16 cellular contexts compared by ENCODE assay signal in genomic region chr18:49846263-49846662, GRCh38. TPM values are rescaled to one million over a fixed set of nuclear protein-coding genes. Genes with fewer than 3 reads are reported as not detected.
DNase-seq lines count a peak whose midpoint lies in the region; ATAC-seq, FAIRE-seq and TF ChIP-seq lines count a peak whose summit lies in the region.
"Had no signal": no experiment of that assay in that cellular context is flagged by ENCODE, and none has a peak within 500 bp of the region (broad histone marks: within the 10 kb centered on the region; RNA-seq: fewer than 3 reads in every experiment).

No MANE protein-coding gene starts in this region.

- H4K20me1 ChIP-seq in IMR-90 (ENCODE audit: insufficient read depth, low read length), result no peaks in the 10 kb centered on the region

- no peak overlapping the region for H3K4ac ChIP-seq in IMR-90 (ENCODE audit: low read depth, low read length)

- DNase-seq in COR-L47 (lab: John Stamatoyannopoulos, UW) (peak; percentile 63), IMR-90 (peak; percentile 35), brain microvascular endothelial cell (peak; percentile 17), lung (ENCODE audit: low spot score) (peak; percentile 28), sciatic nerve (ENCODE audit: low spot score) (no peak), HTR-8/SVneo (ENCODE audit: insufficient read length, low spot score) (no peak)
- DNase-seq in effector CD4-positive, alpha-beta T cell, result no peak
- DNase-seq: activated naive CD4-positive, alpha-beta T cell; CD4-positive, CD25-positive, alpha-beta regulatory T cell; esophagus squamous epithelium; NCI-H1048; SIG-M5; stomach had no signal

- no peak overlapping the region for H4K5ac ChIP-seq in IMR-90 (ENCODE audit: low read depth, low read length)

- H3K56ac ChIP-seq in IMR-90 (ENCODE audit: extremely low read depth, insufficient read depth, low read length), result no peak overlapping the region

- no peak overlapping the region for H3K23ac ChIP-seq in IMR-90 (ENCODE audit: low read depth, low read length)

- no peak for TF ChIP-seq CTCF in IMR-90 (conservative IDR thresholded peaks at IDR 0.05; ENCODE audit: low read depth, low read length)
- no peak for TF ChIP-seq CTCF in brain microvascular endothelial cell (IDR thresholded peaks at IDR 0.05; ENCODE audit: low read depth, low read length, missing control alignments)
- no peak for TF ChIP-seq CTCF in lung (IDR thresholded peaks at IDR 0.05; ENCODE audit: control extremely low read depth, extremely low read depth)

- no peak for FAIRE-seq in HTR-8/SVneo (lab: Jason Lieb, UNC)
- FAIRE-seq: islet of Langerhans, TTC549 had no signal

- H3K9me1 ChIP-seq in IMR-90 (ENCODE audit: insufficient read depth, low read length), result peaks cover 11% of the 10 kb centered on the region; the same call in 1 of the 2 replicates

- H3K36me3 ChIP-seq in IMR-90 (ENCODE audit: control insufficient read depth, insufficient read depth, low read length) (no peaks in the 10 kb centered on the region), brain microvascular endothelial cell (replicated peaks) (no peaks in the 10 kb centered on the region), lung (ENCODE audit: control insufficient read depth in 2 of 2, insufficient read depth in 2 of 2, low read length in 2 of 2) (peaks cover 0 to 2% of the 10 kb centered on the region in 2 donors)

- no peaks in the 10 kb centered on the region for H3K79me1 ChIP-seq in IMR-90 (ENCODE audit: low read depth in 1 of 2, low read length in 2 of 2)

- no TSS peak for BruUV-seq in IMR-90 (replicated peaks; lab: Mats Ljungman, UMichigan)

- no peak overlapping the region for H3K27ac ChIP-seq in IMR-90 (ENCODE audit: insufficient read depth, low read length)
- H3K27ac ChIP-seq in brain microvascular endothelial cell, result no peak overlapping the region
- no peak overlapping the region for H3K27ac ChIP-seq in lung (ENCODE audit: low read depth in 1 of 2, low read length in 1 of 2)
- H3K27ac ChIP-seq: esophagus squamous epithelium, stomach had no signal

- intact Hi-C loops in IMR-90 (cut with micrococcal nuclease) (no loop called here), sciatic nerve (cut with DNase I) (no loop called here)

- H3K4me1 ChIP-seq in IMR-90 (ENCODE audit: control insufficient read depth, insufficient read depth, low read length) (peaks cover 7% of the 10 kb centered on the region), lung (ENCODE audit: control insufficient read depth in 2 of 2, insufficient read depth in 2 of 2, low read length in 2 of 2) (peaks cover 0 to 4% of the 10 kb centered on the region in 2 donors)

- H3K4me3 ChIP-seq in IMR-90 (ENCODE audit: insufficient read depth, low read depth, low read length), result no peak overlapping the region
- no peak overlapping the region for H3K4me3 ChIP-seq in brain microvascular endothelial cell (ENCODE audit: low read depth, low read length)
- H3K4me3 ChIP-seq in lung, result no peak overlapping the region
- H3K4me3 ChIP-seq: esophagus squamous epithelium, stomach had no signal

- no peak overlapping the region for H3K4me2 ChIP-seq in IMR-90 (ENCODE audit: low read depth, low read length)

- POLR2A ChIA-PET in IMR-90 (lab: Charles Lee; ENCODE audit: unreplicated experiment), result no interaction called here

- H3K9me3 ChIP-seq in IMR-90 (ENCODE audit: control insufficient read depth, insufficient read depth, low read length), result no peaks in the 10 kb centered on the region
- no peaks in the 10 kb centered on the region for H3K9me3 ChIP-seq in lung (ENCODE audit: control insufficient read depth in 2 of 2, insufficient read depth in 1 of 2, low read length in 1 of 2)
- H3K9me3 ChIP-seq: esophagus squamous epithelium, stomach had no signal

- no peaks in the 10 kb centered on the region; the same call in 1 of the 2 replicates for H3K27me3 ChIP-seq in IMR-90 (ENCODE audit: control insufficient read depth, insufficient read depth, low read length)
- no peaks in the 10 kb centered on the region for H3K27me3 ChIP-seq in brain microvascular endothelial cell (replicated peaks)
- H3K27me3 ChIP-seq in lung (ENCODE audit: control insufficient read depth, insufficient read depth), result no peaks in the 10 kb centered on the region

- H2AFZ ChIP-seq in IMR-90 (replicated peaks; ENCODE audit: low read length, poor library complexity), result no peak overlapping the region

- no peak for TF ChIP-seq POLR2A in IMR-90 (IDR thresholded peaks at IDR 0.05; ENCODE audit: low read depth, low read length)

- no peak overlapping the region for H4K8ac ChIP-seq in IMR-90 (ENCODE audit: low read depth in 2 of 2, low read length in 2 of 2)

- H2BK15ac ChIP-seq in IMR-90 (ENCODE audit: low read depth, low read length), result 0 out of 3 replicates have a peak overlapping the region, but pooled peaks have one; percentile 21

- H4K91ac ChIP-seq in IMR-90 (ENCODE audit: insufficient read depth, low read depth, low read length), result no peak overlapping the region; the same call in 1 of the 2 replicates

- CTCF ChIA-PET in IMR-90 (lab: Yijun Ruan, JAX), result interaction anchor here (0.6 kb wide), 1 partner anchor 198 kb away, joined by 3 read pairs; no protein-coding TSS in a partner anchor

- no peak overlapping the region for H2AK9ac ChIP-seq in IMR-90 (replicated peaks; ENCODE audit: low read depth, low read length, poor library complexity)

- dilution Hi-C loops in IMR-90 (cut with HindIII; ENCODE audit: low sequenced_read_pairs, unreplicated experiment), result no loop called here

- in situ Hi-C loops in IMR-90 (cut with MboI; ENCODE audit: low sequenced_read_pairs) (loop anchor here (10.0 kb wide), 1 partner anchor 351 kb away; the partner anchor contains the start of gene RPL17), brain microvascular endothelial cell (cut with HindIII; ENCODE audit: low pct_ligation_motif_present, low sequenced_read_pairs) (no loop called here)

- no peak for ATAC-seq in IMR-90 (ENCODE audit: low read depth)
- no peak for ATAC-seq in lung (ENCODE audit: insufficient read depth, low FRiP score)
- no peak for ATAC-seq in sciatic nerve
- no peak for ATAC-seq in HG02623 (IDR thresholded peaks at IDR 0.05; ENCODE audit: unreplicated experiment)

- no peak overlapping the region for H3K14ac ChIP-seq in IMR-90 (replicated peaks; ENCODE audit: low read depth, low read length)

- no peak overlapping the region for H2BK5ac ChIP-seq in IMR-90 (ENCODE audit: low read depth, low read length, poor library complexity, severe bottlenecking)

- H2AK5ac ChIP-seq in IMR-90 (ENCODE audit: low read depth, low read length), result no peak overlapping the region

- H2BK120ac ChIP-seq in IMR-90 (ENCODE audit: low read depth, low read length), result no peak overlapping the region

- no peak for TF ChIP-seq RAD21 in IMR-90 (IDR thresholded peaks at IDR 0.05; ENCODE audit: low read length)

- no peak overlapping the region for H3K9ac ChIP-seq in IMR-90 (ENCODE audit: low read depth, low read length)

- no peak overlapping the region for H2BK20ac ChIP-seq in IMR-90 (ENCODE audit: low read depth, low read length)

- WGBS in IMR-90 (ENCODE audit: extremely low coverage in 2 of 2, insufficient read length in 1 of 2), 2 experiments, result 100% methylated on average over 2 of the region's 7 CpGs; no CpG with 5 or more reads in 1 of the 2 experiments
- WGBS in lung, 2 donors, result 83 to 88% methylated on average over 7 of the region's 7 CpGs

- no peak overlapping the region for H3K18ac ChIP-seq in IMR-90 (ENCODE audit: low read depth, low read length)

TF ChIP-seq in IMR-90, 13 proteins besides CTCF, POLR2A, EP300 and RAD21:
- TF ChIP-seq RCOR1 (IDR thresholded peaks at IDR 0.05; ENCODE audit: insufficient replicate concordance, low read length) (no peak), USF2 (IDR thresholded peaks at IDR 0.05; ENCODE audit: low read depth, low read length) (peak; percentile 27; the same call in 1 of the 2 replicates), RFX5 (IDR thresholded peaks at IDR 0.05; ENCODE audit: low read depth, low read length) (no peak)
TF ChIP-seq in IMR-90: peak in this region for 1.

RNA-seq across cellular contexts. Expression of gene ACAA2, which starts 32.9 kb away (rescaled TPM):
- total RNA-seq in IMR-90 (2012; rRNA removed), result 61.5 and 71.7 TPM in 2 replicates
- polyA plus RNA-seq in IMR-90 (2012; rRNA removed), result 19.0 and 24.4 TPM in 2 replicates
- polyA plus RNA-seq in IMR-90 (2012; cell fraction: cytosol; rRNA removed), result 6.5 and 12.8 TPM in 2 replicates
- polyA plus RNA-seq in IMR-90 (2012; cell fraction: nucleus; rRNA removed; ENCODE audit: low replicate concordance), result 2.4 and 15.0 TPM in 2 replicates
- total RNA-seq in lung, result 10 to 100 TPM; 40.9 to 52.8 TPM
- 10 to 100 TPM; 35.2 to 49.0 TPM for polyA plus RNA-seq in lung
- total RNA-seq in sciatic nerve, result 32.9 TPM

Comparison
In these comparisons a context has a peak if more than half of its experiments do, and no peak if none do; other contexts are left out.
1. DNase-seq: peak in COR-L47 (single experiment), IMR-90 (single experiment), brain microvascular endothelial cell (single experiment) and lung (single experiment); none in sciatic nerve (single experiment), HTR-8/SVneo (single experiment) and effector CD4-positive, alpha-beta T cell (single experiment).